16 cellular contexts compared by ENCODE assay signal in genomic region chr10:123800821-123801220, GRCh38.
"Had no signal": no experiment of that assay in that cellular context is flagged by ENCODE, and none has a peak within 500 bp of the region (broad histone marks: within the 10 kb centered on the region; RNA-seq: fewer than 3 reads in every experiment).

No MANE protein-coding gene starts in this region.

- H3K4me3 Mint-ChIP-seq: activated CD4-positive, alpha-beta memory T cell treated with anti-CD3 and anti-CD28 coated beads for 36 hours; activated CD4-positive, alpha-beta T cell treated with anti-CD3 and anti-CD28 coated beads for 36 hours; activated naive CD4-positive, alpha-beta T cell treated with anti-CD3 and anti-CD28 coated beads, Interleukin-2, amount 10 ng/mL, durations not matched to agents 7 days and 5 days; activated T-cell treated with anti-CD3 and anti-CD28 coated beads, Interleukin-2, amount 50 U/mL, for 24 hours; natural killer cell had no signal

- H3K4me1 ChIP-seq: left lung had no signal

- H3K27ac ChIP-seq: hepatocyte, left lung, neutrophil had no signal

- H3K36me3 ChIP-seq: left lung, neutrophil had no signal

- H3K4me3 ChIP-seq: hepatocyte, left lung, mucosa of descending colon, skin epidermis had no signal

- H3K4me1 Mint-ChIP-seq: activated CD4-positive, alpha-beta T cell treated with anti-CD3 and anti-CD28 coated beads for 36 hours; activated naive CD4-positive, alpha-beta T cell treated with anti-CD3 and anti-CD28 coated beads, Interleukin-2, amount 10 ng/mL, durations not matched to agents 7 days and 5 days; natural killer cell had no signal

- H3K9me3 Mint-ChIP-seq: activated CD4-positive, alpha-beta memory T cell treated with anti-CD3 and anti-CD28 coated beads for 36 hours; activated naive CD4-positive, alpha-beta T cell treated with anti-CD3 and anti-CD28 coated beads, Interleukin-2, amount 10 ng/mL, durations not matched to agents 7 days and 5 days; activated T-cell treated with anti-CD3 and anti-CD28 coated beads, Interleukin-2, amount 50 U/mL, for 24 hours; natural killer cell had no signal

- H3K27ac Mint-ChIP-seq: activated CD4-positive, alpha-beta memory T cell treated with anti-CD3 and anti-CD28 coated beads for 36 hours; activated CD4-positive, alpha-beta T cell treated with anti-CD3 and anti-CD28 coated beads for 36 hours; activated naive CD4-positive, alpha-beta T cell treated with anti-CD3 and anti-CD28 coated beads, Interleukin-2, amount 10 ng/mL, durations not matched to agents 7 days and 5 days; activated T-cell treated with anti-CD3 and anti-CD28 coated beads, Interleukin-2, amount 50 U/mL, for 24 hours; natural killer cell had no signal

- DNase-seq: activated CD4-positive, alpha-beta memory T cell treated with anti-CD3 and anti-CD28 coated beads for 36 hours; activated CD4-positive, alpha-beta T cell treated with anti-CD3 and anti-CD28 coated beads for 36 hours; activated naive CD4-positive, alpha-beta T cell treated with anti-CD3 and anti-CD28 coated beads, Interleukin-2, amount 10 ng/mL, durations not matched to agents 7 days and 5 days; activated T-cell treated with anti-CD3 and anti-CD28 coated beads, Interleukin-2, amount 50 U/mL, for 24 hours; effector CD8-positive, alpha-beta T cell; left lung; mucosa of descending colon; natural killer cell; posterior cingulate gyrus; stimulated activated CD4-positive, alpha-beta T cell treated with anti-CD3 and anti-CD28 coated beads, Interleukin-4, amount 100 ng/mL, for 24 hours; stimulated activated naive CD4-positive, alpha-beta T cell; T-helper 1 cell had no signal

- ATAC-seq: activated CD4-positive, alpha-beta T cell treated with anti-CD3 and anti-CD28 coated beads for 36 hours; left lung; mucosa of descending colon; natural killer cell; SK-N-SH treated with all-trans-retinoic acid at 6 μM for 48 hours had no signal

- H3K36me3 Mint-ChIP-seq: activated CD4-positive, alpha-beta memory T cell treated with anti-CD3 and anti-CD28 coated beads for 36 hours; activated naive CD4-positive, alpha-beta T cell treated with anti-CD3 and anti-CD28 coated beads, Interleukin-2, amount 10 ng/mL, durations not matched to agents 7 days and 5 days; natural killer cell had no signal

- H3K9me3 ChIP-seq: left lung, mucosa of descending colon, neutrophil had no signal
